Comparison of ENCODE assay signal across 9 cellular contexts in the genomic region with DNA sequence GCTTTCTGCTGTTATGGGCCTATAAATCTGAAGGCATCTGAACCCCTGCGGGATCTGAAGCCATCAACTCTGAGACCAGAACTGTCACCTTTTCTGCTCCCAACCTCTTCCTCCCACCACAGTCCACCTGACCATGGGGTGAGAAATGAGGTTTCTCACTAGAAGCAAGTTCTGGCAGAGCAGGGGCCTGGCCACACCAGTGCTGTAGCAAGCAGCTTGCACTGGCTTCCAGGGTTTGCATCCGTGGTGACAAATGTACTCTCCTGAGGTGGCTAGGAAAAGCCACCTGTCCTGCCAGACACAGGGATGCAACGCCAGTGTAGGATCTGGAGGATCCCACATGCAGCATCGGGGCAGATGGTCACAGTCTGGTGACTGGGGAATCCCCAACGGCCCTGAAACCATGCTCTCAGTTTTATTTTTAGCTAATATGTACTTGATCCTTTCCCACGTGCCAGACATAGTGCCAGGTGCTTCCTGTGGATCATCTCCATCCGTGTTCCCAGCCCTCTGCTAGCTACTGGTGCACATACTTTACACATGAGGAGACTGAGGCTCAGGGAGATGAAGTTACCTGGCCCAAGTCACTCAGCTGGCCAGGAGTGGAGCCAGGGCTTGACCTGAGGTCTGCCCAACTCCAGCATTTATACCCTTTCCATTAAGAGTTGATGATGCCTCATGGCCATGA.
DNase-seq lines count a peak whose midpoint lies in the region; ATAC-seq and TF ChIP-seq lines count a peak whose summit lies in the region.
"Had no signal": no experiment of that assay in that cellular context is flagged by ENCODE, and none has a peak within 500 bp of the region (broad histone marks: within the 10 kb centered on the region; RNA-seq: fewer than 3 reads in every experiment).

No MANE protein-coding gene starts in this region.

- no peak overlapping the region for H3K27ac ChIP-seq in ascending aorta

- H3K9me3 ChIP-seq in ascending aorta: no peaks in the 10 kb centered on the region

- DNase-seq in COLO668 (lab: John Stamatoyannopoulos, UW; ENCODE audit: unreplicated experiment): peak; percentile 83
- DNase-seq in ascending aorta (ENCODE audit: low spot score in 2 of 2): no peak
- DNase-seq in KG1 (lab: John Stamatoyannopoulos, UW): no peak
- DNase-seq in erythroblast (lab: John Stamatoyannopoulos, UW): no peak
- no peak for DNase-seq in NCI-H1092 treated with DMSO at 0.1 percent for 48 hours (lab: John Stamatoyannopoulos, UW)
- DNase-seq: KBM-7 had no signal

- H3K4me3 ChIP-seq in ascending aorta: no peak overlapping the region

- no peaks in the 10 kb centered on the region for H3K4me1 ChIP-seq in ascending aorta

- intact Hi-C loops in ascending aorta (cut with DNase I): loop anchor here (5.0 kb wide), 1 partner anchor 242 kb away; a partner anchor contains a TSS

- TF ChIP-seq CTCF in ascending aorta (IDR thresholded peaks at IDR 0.05): no peak

- no peaks in the 10 kb centered on the region for H3K36me3 ChIP-seq in ascending aorta

- TF ChIP-seq POLR2A in GM19193 (IDR thresholded peaks at IDR 0.05; ENCODE audit: extremely low read depth, insufficient read depth, insufficient read length) (peak; percentile 36), Raji (IDR thresholded peaks at IDR 0.05; ENCODE audit: insufficient read depth, low read depth, low read length) (peak; percentile 25; the same call in 1 of the 2 replicates), erythroblast (IDR thresholded peaks at IDR 0.05; ENCODE audit: low read length) (no peak)

- peak; percentile 42 for ATAC-seq in HG03025 (IDR thresholded peaks at IDR 0.05; ENCODE audit: low FRiP score, unreplicated experiment)

- H3K27me3 ChIP-seq in ascending aorta: no peaks in the 10 kb centered on the region
